Comparison of ENCODE assay signal across 11 cellular contexts in the genomic region with DNA sequence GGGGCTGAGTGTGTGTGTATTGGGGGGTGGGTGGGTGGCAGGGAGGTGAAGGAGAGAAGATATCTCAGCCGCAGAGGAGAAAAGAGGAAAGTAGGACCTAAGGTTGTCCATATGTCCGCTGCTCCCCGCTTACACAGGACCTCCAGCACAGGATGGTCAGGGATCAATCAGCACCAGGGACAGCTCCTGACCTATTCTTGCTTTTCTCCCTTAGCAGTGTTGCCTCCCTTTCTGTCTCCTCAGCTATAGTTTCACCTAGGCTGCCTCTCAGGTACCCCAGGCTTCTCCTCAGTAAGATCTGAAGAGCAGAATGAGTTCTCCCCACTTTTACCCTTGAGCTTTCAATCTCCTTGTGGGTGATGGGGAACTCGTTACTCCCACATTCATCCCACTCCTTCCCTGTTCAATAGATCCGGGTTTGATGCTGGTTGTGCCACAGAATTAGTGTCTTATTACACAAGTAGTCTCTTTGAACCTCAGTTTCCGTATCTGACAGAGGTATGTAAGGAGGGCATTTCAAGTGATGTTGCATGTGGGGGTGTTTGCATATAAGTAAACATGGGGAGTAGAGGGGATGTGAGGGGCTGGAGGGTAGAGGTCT. TPM values are rescaled to one million over a fixed set of nuclear protein-coding genes. Genes with fewer than 3 reads are reported as not detected.
DNase-seq lines count a peak whose midpoint lies in the region; TF ChIP-seq lines count a peak whose summit lies in the region.
"Had no signal": no experiment of that assay in that cellular context is flagged by ENCODE, and none has a peak within 500 bp of the region (broad histone marks: within the 10 kb centered on the region; RNA-seq: fewer than 3 reads in every experiment).

No MANE protein-coding gene starts in this region.

- no peak overlapping the region for H3K4me3 ChIP-seq in GM12865 (ENCODE audit: low read depth, low read length)
- H3K4me3 ChIP-seq: ovary had no signal

- peaks cover 3% of the 10 kb centered on the region for H3K4me1 Mint-ChIP-seq in glutamatergic neuron (ENCODE audit: low read depth, unreplicated experiment)

- H3K27me3 Mint-ChIP-seq in glutamatergic neuron (ENCODE audit: unreplicated experiment): peaks cover 6% of the 10 kb centered on the region

- H3K4me3 Mint-ChIP-seq in glutamatergic neuron (ENCODE audit: unreplicated experiment): peak overlapping the region; percentile 51

- DNase-seq in AG08396 (ENCODE audit: low spot score) (peak; percentile 26), GM12865 (ENCODE audit: low read depth) (peak; percentile 35), UCSD-AML1 (lab: John Stamatoyannopoulos, UW; ENCODE audit: unreplicated experiment) (peak; percentile 19), glutamatergic neuron (no peak), NCI-H1048 (lab: John Stamatoyannopoulos, UW) (no peak), SW480 (ENCODE audit: low spot score) (no peak), DMS79 (lab: John Stamatoyannopoulos, UW) (no peak), cerebellar cortex (ENCODE audit: low spot score) (no peak)
- DNase-seq: NCI-H446 treated with DMSO at 0.1 percent for 48 hours; stimulated activated CD4-positive, alpha-beta T cell treated with anti-CD3 and anti-CD28 coated beads, Interleukin-1b, Interleukin-23, amount 100 ng/mL, for 48 hours had no signal

- peaks cover 4% of the 10 kb centered on the region for H3K9me3 Mint-ChIP-seq in glutamatergic neuron (ENCODE audit: unreplicated experiment)

- no peaks in the 10 kb centered on the region for H3K36me3 Mint-ChIP-seq in glutamatergic neuron (ENCODE audit: unreplicated experiment)

- no peak for TF ChIP-seq CTCF in GM12865 (IDR thresholded peaks at IDR 0.05; ENCODE audit: insufficient read depth, low read depth, low read length, missing control alignments)
- TF ChIP-seq CTCF in glutamatergic neuron (IDR thresholded peaks at IDR 0.05; ENCODE audit: partially characterized antibody, unreplicated experiment): no peak

- peak overlapping the region; percentile 3 for H3K27ac Mint-ChIP-seq in glutamatergic neuron (ENCODE audit: unreplicated experiment)

RNA-seq across cellular contexts. Expression of gene DPH2, which starts 1.4 kb away (rescaled TPM):
- total RNA-seq in glutamatergic neuron (ENCODE audit: unreplicated experiment): 25.3 TPM

RNA-seq across cellular contexts. Expression of gene ATP6V0B, which starts 6.3 kb away (rescaled TPM):
- total RNA-seq in glutamatergic neuron (ENCODE audit: unreplicated experiment): 208 TPM

RNA-seq across cellular contexts. Expression of gene B4GALT2, which starts 10.6 kb away (rescaled TPM):
- 45.7 TPM for total RNA-seq in glutamatergic neuron (ENCODE audit: unreplicated experiment)

RNA-seq across cellular contexts. Expression of gene IPO13, which starts 21.7 kb away (rescaled TPM):
- 53.2 TPM for total RNA-seq in glutamatergic neuron (ENCODE audit: unreplicated experiment)

RNA-seq across cellular contexts. Expression of gene CCDC24, which starts 23.0 kb away (rescaled TPM):
- 6.3 TPM for total RNA-seq in glutamatergic neuron (ENCODE audit: unreplicated experiment)

Comparison
In these comparisons a context has a peak if more than half of its experiments do, and no peak if none do; other contexts are left out.
1. DNase-seq: peak in AG08396 (single experiment), GM12865 (single experiment) and UCSD-AML1 (single experiment); none in glutamatergic neuron (single experiment), NCI-H1048 (single experiment), SW480 (single experiment), DMS79 (single experiment) and cerebellar cortex (single experiment).